ENCODE assay signal across 8 cellular contexts in the genomic region with DNA sequence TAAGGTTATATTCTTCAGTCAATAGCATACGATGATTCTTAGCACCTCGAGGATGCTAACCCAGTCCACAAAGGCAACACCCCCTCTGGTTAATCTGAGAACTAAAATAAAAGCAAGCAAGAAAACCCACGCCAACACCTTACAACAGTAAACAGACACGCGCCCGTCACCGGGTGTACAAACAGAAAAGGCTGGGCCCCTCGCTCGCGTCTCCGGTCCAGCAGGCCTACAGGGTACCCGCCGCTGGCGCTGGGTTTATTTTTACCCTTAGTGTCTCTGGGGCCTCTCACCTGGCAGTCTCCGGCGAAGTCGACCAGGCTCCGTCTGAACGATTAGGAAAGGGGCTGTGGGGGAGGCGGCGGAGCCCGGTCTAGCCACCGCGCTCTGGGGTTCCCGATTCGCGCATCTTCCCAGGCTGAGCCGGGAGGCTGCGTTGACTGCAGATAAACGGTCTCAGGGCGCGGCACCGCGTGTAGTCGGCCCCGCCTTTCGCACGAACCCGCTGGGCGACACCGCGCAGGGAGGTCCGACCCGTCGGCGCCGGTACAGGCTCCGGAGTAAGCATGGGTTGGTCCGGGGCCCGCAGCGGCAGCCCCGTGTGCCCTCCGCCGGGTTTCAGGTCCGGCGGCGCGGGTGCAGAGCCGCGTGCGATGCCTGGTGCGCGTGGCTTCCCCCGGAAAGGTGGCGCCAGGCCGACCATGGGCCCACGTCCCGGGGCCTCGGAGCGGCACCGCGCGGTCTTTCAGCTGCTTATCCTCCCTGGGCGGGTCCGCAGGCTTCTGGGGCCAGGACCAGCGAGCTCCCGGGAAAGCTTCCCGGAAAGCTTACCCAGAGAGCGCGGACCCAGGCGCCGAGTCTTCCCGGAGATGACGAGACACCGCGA. TPM values are rescaled to one million over a fixed set of nuclear protein-coding genes. Genes with fewer than 3 reads are reported as not detected.
DNase-seq lines count a peak whose midpoint lies in the region; ATAC-seq and TF ChIP-seq lines count a peak whose summit lies in the region.

A gene with protein sequence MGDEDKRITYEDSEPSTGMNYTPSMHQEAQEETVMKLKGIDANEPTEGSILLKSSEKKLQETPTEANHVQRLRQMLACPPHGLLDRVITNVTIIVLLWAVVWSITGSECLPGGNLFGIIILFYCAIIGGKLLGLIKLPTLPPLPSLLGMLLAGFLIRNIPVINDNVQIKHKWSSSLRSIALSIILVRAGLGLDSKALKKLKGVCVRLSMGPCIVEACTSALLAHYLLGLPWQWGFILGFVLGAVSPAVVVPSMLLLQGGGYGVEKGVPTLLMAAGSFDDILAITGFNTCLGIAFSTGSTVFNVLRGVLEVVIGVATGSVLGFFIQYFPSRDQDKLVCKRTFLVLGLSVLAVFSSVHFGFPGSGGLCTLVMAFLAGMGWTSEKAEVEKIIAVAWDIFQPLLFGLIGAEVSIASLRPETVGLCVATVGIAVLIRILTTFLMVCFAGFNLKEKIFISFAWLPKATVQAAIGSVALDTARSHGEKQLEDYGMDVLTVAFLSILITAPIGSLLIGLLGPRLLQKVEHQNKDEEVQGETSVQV (minus strand): TSS at position 868 of the 883 bp plus-strand sequence. CDS start 9,211 bp downstream, outside the sequence.

- H4K12ac ChIP-seq in trophoblast cell (ENCODE audit: low read depth, low read length): peak within 1 kb of the TSS; percentile 93

- peak within 1 kb of the TSS; percentile 99 for H3K27ac Mint-ChIP-seq in activated naive CD8-positive, alpha-beta T cell treated with anti-CD3 and anti-CD28 coated beads, Interleukin-2, amount 10 ng/mL, durations not matched to agents 7 days and 5 days

- H4K91ac ChIP-seq in trophoblast cell (ENCODE audit: low read depth, low read length): peak within 1 kb of the TSS; percentile 36

- ATAC-seq in GM21390 (IDR thresholded peaks at IDR 0.05; ENCODE audit: unreplicated experiment) (peak; percentile 50), Right ventricle myocardium superior (ENCODE audit: poor library complexity) (peak; percentile 92)
- peak; percentile 75 for ATAC-seq in activated naive CD8-positive, alpha-beta T cell treated with anti-CD3 and anti-CD28 coated beads, Interleukin-2, amount 10 ng/mL, durations not matched to agents 7 days and 5 days (ENCODE audit: low read depth)

- H3K36me3 ChIP-seq in HUES48 (ENCODE audit: control insufficient read depth, insufficient read depth, low read length) (peaks cover 11% of the 10 kb centered on the region; the same call in 1 of the 2 replicates), trophoblast cell (ENCODE audit: control insufficient read depth in 1 of 2, insufficient read depth in 2 of 2, low read length in 2 of 2) (peaks cover 0 to 2% of the 10 kb centered on the region in 2 experiments), tibial artery (peaks cover under 1 to 9% (median 8%) of the 10 kb centered on the region in 3 donors)

- peak within 1 kb of the TSS; percentile 91 for H3K18ac ChIP-seq in trophoblast cell (ENCODE audit: low read length)

- H3K4me3 Mint-ChIP-seq in activated naive CD8-positive, alpha-beta T cell treated with anti-CD3 and anti-CD28 coated beads, Interleukin-2, amount 10 ng/mL, durations not matched to agents 7 days and 5 days: peak within 1 kb of the TSS; percentile 80

- H3K4me1 Mint-ChIP-seq in activated naive CD8-positive, alpha-beta T cell treated with anti-CD3 and anti-CD28 coated beads, Interleukin-2, amount 10 ng/mL, durations not matched to agents 7 days and 5 days: peaks cover 38% of the 10 kb centered on the region

- peaks cover 6% of the 10 kb centered on the region for H3K79me2 ChIP-seq in trophoblast cell (ENCODE audit: control insufficient read depth, insufficient read depth, low read length, poor library complexity)

- no peak within 1 kb of the TSS for H3K23ac ChIP-seq in trophoblast cell (ENCODE audit: low read length)

- no peak within 1 kb of the TSS for H2AK5ac ChIP-seq in trophoblast cell (ENCODE audit: low read length)

- H3K27ac ChIP-seq in HUES48 (ENCODE audit: low read depth, low read length) (peak within 1 kb of the TSS; percentile 32), trophoblast cell (ENCODE audit: low read depth, low read length) (no peak within 1 kb of the TSS), tibial artery (peak within 1 kb of the TSS; percentile 87 to 93)

- peak within 1 kb of the TSS; percentile 90 for H3K14ac ChIP-seq in trophoblast cell (ENCODE audit: low read length)

- peaks cover 12% of the 10 kb centered on the region for H3K36me3 Mint-ChIP-seq in activated naive CD8-positive, alpha-beta T cell treated with anti-CD3 and anti-CD28 coated beads, Interleukin-2, amount 10 ng/mL, durations not matched to agents 7 days and 5 days

- no peaks in the 10 kb centered on the region for H3K27me3 Mint-ChIP-seq in activated naive CD8-positive, alpha-beta T cell treated with anti-CD3 and anti-CD28 coated beads, Interleukin-2, amount 10 ng/mL, durations not matched to agents 7 days and 5 days

- H3K4ac ChIP-seq in trophoblast cell (ENCODE audit: low read depth, low read length): no peak within 1 kb of the TSS

- intact Hi-C loops in Right ventricle myocardium superior (cut with DNase I) (no loop called here), tibial artery (cut with DNase I; ENCODE audit: low total_unique reads) (no loop called here)

- H3K9ac ChIP-seq in HUES48 (ENCODE audit: low read depth, low read length) (peak within 1 kb of the TSS; percentile 78), trophoblast cell (ENCODE audit: low read length) (peak within 1 kb of the TSS; percentile 79)

- peak within 1 kb of the TSS; percentile 97 for H4K8ac ChIP-seq in trophoblast cell (ENCODE audit: low read depth, low read length)

- no peak within 1 kb of the TSS for H2BK5ac ChIP-seq in trophoblast cell (ENCODE audit: low read depth, low read length, poor library complexity)

- DNase-seq in Daoy (ENCODE audit: low read depth) (peak; percentile 38), SW 1271 (lab: John Stamatoyannopoulos, UW) (peak; percentile 3 to 33), Right ventricle myocardium superior (peak; percentile 83), trophoblast cell (peak; percentile 17 to 52), tibial artery (peak; percentile 64 to 79)
- DNase-seq in activated naive CD8-positive, alpha-beta T cell treated with anti-CD3 and anti-CD28 coated beads, Interleukin-2, amount 10 ng/mL, durations not matched to agents 7 days and 5 days: peak; percentile 81

- POLR2A ChIA-PET in activated naive CD8-positive, alpha-beta T cell treated with anti-CD3 and anti-CD28 coated beads, Interleukin-2, amount 10 ng/mL, durations not matched to agents 7 days and 5 days (lab: Charles Lee): interaction anchor here (0.8 to 1.6 kb wide), 5 partner anchors 29 to 249 kb away, joined by 3 to 5 read pairs (median 3); partner anchors contain the start of genes CISD2 and UBE2D3

- H2AFZ ChIP-seq in trophoblast cell (ENCODE audit: insufficient read depth, low read length, poor library complexity): peak within 1 kb of the TSS; percentile 95

- peak within 1 kb of the TSS; percentile 86 for H2BK120ac ChIP-seq in trophoblast cell (ENCODE audit: insufficient read depth, low read length, poor library complexity)

- H3K9me3 Mint-ChIP-seq in activated naive CD8-positive, alpha-beta T cell treated with anti-CD3 and anti-CD28 coated beads, Interleukin-2, amount 10 ng/mL, durations not matched to agents 7 days and 5 days: no peaks in the 10 kb centered on the region

- H3K4me3 ChIP-seq in HUES48 (ENCODE audit: low read depth, low read length) (peak within 1 kb of the TSS; percentile 82), trophoblast cell (ENCODE audit: low read depth, low read length) (peak within 1 kb of the TSS; percentile 85), tibial artery (peak within 1 kb of the TSS; percentile 69 to 93)

- peaks cover 35% of the 10 kb centered on the region for H3K27me3 ChIP-seq in HUES48 (ENCODE audit: control insufficient read depth, insufficient read depth, low read length)
- H3K27me3 ChIP-seq in trophoblast cell (ENCODE audit: insufficient read depth, low read length): no peaks in the 10 kb centered on the region
- no peaks in the 10 kb centered on the region for H3K27me3 ChIP-seq in tibial artery

- no peaks in the 10 kb centered on the region for H3K9me3 ChIP-seq in HUES48 (ENCODE audit: control insufficient read depth, insufficient read depth, low read length)
- no peaks in the 10 kb centered on the region for H3K9me3 ChIP-seq in trophoblast cell (ENCODE audit: insufficient read depth, low read depth, low read length)
- no peaks in the 10 kb centered on the region for H3K9me3 ChIP-seq in tibial artery

- peaks cover 5% of the 10 kb centered on the region for H3K79me1 ChIP-seq in trophoblast cell (ENCODE audit: low read length)

- no CpG with 5 or more reads among the region's 86 CpGs for WGBS in trophoblast cell (ENCODE audit: extremely low coverage, insufficient coverage, insufficient read length)

- H3K4me2 ChIP-seq in trophoblast cell (ENCODE audit: low read length): peak within 1 kb of the TSS; percentile 95

- no peak for TF ChIP-seq CTCF in tibial artery (IDR thresholded peaks at IDR 0.05)

- no peaks in the 10 kb centered on the region for H3K4me1 ChIP-seq in HUES48 (ENCODE audit: control insufficient read depth, insufficient read depth, low read length)
- no peaks in the 10 kb centered on the region for H3K4me1 ChIP-seq in trophoblast cell (ENCODE audit: control insufficient read depth in 1 of 2, insufficient read depth in 2 of 2, low read length in 2 of 2)
- peaks cover 0 to 15% (median 0%) of the 10 kb centered on the region in 4 donors for H3K4me1 ChIP-seq in tibial artery

- no peak within 1 kb of the TSS for H2BK12ac ChIP-seq in trophoblast cell (ENCODE audit: low read length)

RNA-seq across cellular contexts. Expression of the gene that starts here (rescaled TPM):
- total RNA-seq in Daoy (2014; rRNA removed; shearing (Covaris generic)): 5.0 and 11.1 TPM in 2 replicates
- total RNA-seq in activated naive CD8-positive, alpha-beta T cell treated with anti-CD3 and anti-CD28 coated beads, Interleukin-2, amount 10 ng/mL, durations not matched to agents 7 days and 5 days: 10 to 100 TPM; 18.2 to 19.7 TPM
- 2.4 TPM for total RNA-seq in Right ventricle myocardium superior
- 2.5 and 2.9 TPM in 2 replicates for polyA plus RNA-seq in trophoblast cell (2013)

Comparison
In these comparisons a context has a peak if more than half of its experiments do, and no peak if none do; other contexts are left out.
1. DNase-seq: peak in every context shown above with its lines; median percentile 83 in Right ventricle myocardium superior; 81 in activated naive CD8-positive, alpha-beta T cell treated with anti-CD3 and anti-CD28 coated beads, Interleukin-2, amount 10 ng/mL, durations not matched to agents 7 days and 5 days; 72 in tibial artery; 38 in Daoy; 34 in trophoblast cell; 18 in SW 1271.